In genomic region chr14:88975926-88976325, GRCh38 we compare ENCODE assay signal across 18 cellular contexts.
DNase-seq lines count a peak whose midpoint lies in the region; ATAC-seq, FAIRE-seq and TF ChIP-seq lines count a peak whose summit lies in the region.
"Had no signal": no experiment of that assay in that cellular context is flagged by ENCODE, and none has a peak within 500 bp of the region (broad histone marks: within the 10 kb centered on the region; RNA-seq: fewer than 3 reads in every experiment).

No MANE protein-coding gene starts in this region.

- no peaks in the 10 kb centered on the region for H3K27me3 ChIP-seq in BE2C
- H3K27me3 ChIP-seq: BLaER1 had no signal

- H3K4me1 ChIP-seq in BE2C (peaks cover 25% of the 10 kb centered on the region), mucosa of descending colon (ENCODE audit: low read depth) (peaks cover 17% of the 10 kb centered on the region)
- H3K4me1 ChIP-seq: BLaER1, Caco-2 had no signal

- TF ChIP-seq CTCF in BE2C (IDR thresholded peaks at IDR 0.05; ENCODE audit: low read depth, low read length) (no peak), mucosa of descending colon (IDR thresholded peaks at IDR 0.05) (no peak)

- ATAC-seq in mucosa of descending colon = peak; percentile 43
- ATAC-seq: K562 had no signal

- H3K4me3 ChIP-seq in BE2C (ENCODE audit: low read depth, low read length) (no peak overlapping the region), mucosa of descending colon (no peak overlapping the region)
- H3K4me3 ChIP-seq: BLaER1, K562 had no signal

- FAIRE-seq in urothelium cell line (lab: Jason Lieb, UNC) = no peak
- FAIRE-seq: GM12892, H1, K562 had no signal

- peak; percentile 16 for DNase-seq in DMS 273 (lab: John Stamatoyannopoulos, UW; ENCODE audit: unreplicated experiment)
- no peak for DNase-seq in DMS 273 treated with DMSO at 0.1 percent for 48 hours (lab: John Stamatoyannopoulos, UW)
- DNase-seq in BE2C = peak; percentile 58
- peak; percentile 84 for DNase-seq in SK-N-DZ (ENCODE audit: low spot score)
- DNase-seq in mucosa of descending colon = no peak
- no peak for DNase-seq in urothelium cell line (ENCODE audit: low spot score)
- DNase-seq in HuH-7 (ENCODE audit: low spot score) = no peak
- no peak for DNase-seq in glomerular visceral epithelial cell (ENCODE audit: extremely low spot score)
- DNase-seq: Caco-2; CD8-positive, alpha-beta memory T cell; DND-41; GDM1; HCEC 1CT; HFFc6 had no signal

- no peaks in the 10 kb centered on the region for H3K36me3 ChIP-seq in BE2C
- H3K36me3 ChIP-seq in mucosa of descending colon (ENCODE audit: low read depth) = no peaks in the 10 kb centered on the region
- H3K36me3 ChIP-seq: BLaER1 had no signal

- H3K9me3 ChIP-seq in BE2C (no peaks in the 10 kb centered on the region; the same call in 1 of the 2 replicates), mucosa of descending colon (no peaks in the 10 kb centered on the region)
- H3K9me3 ChIP-seq: BLaER1, Caco-2 had no signal

- intact Hi-C loops in mucosa of descending colon (cut with DNase I, micrococcal nuclease) = no loop called here

Comparison
In these comparisons a context has a peak if more than half of its experiments do, and no peak if none do; other contexts are left out.
1. DNase-seq: peak in DMS 273 (single experiment), BE2C (single experiment) and SK-N-DZ (single experiment); none in DMS 273 treated with DMSO at 0.1 percent for 48 hours (single experiment), mucosa of descending colon (0 of 3), urothelium cell line (single experiment), HuH-7 (single experiment) and glomerular visceral epithelial cell (single experiment).